1 cellular context compared by ENCODE assay signal in genomic region chr11:72112541-72113136, GRCh38.
TF ChIP-seq lines count a peak whose summit lies in the region.

Gene ANAPC15 (minus strand): TSS chr11:72112695. CDS start chr11:72111276, 1,419 bp downstream.

TF ChIP-seq in HepG2, 621 proteins besides CTCF, POLR2A, EP300 and RAD21 (continued from another document and continues in another):
- no peak for TF ChIP-seq DZIP1 (CRISPR knock-in tag; IDR thresholded peaks at IDR 0.05)
- peak; percentile 57 for TF ChIP-seq HCFC1 (IDR thresholded peaks at IDR 0.05; ENCODE audit: low read depth, low read length)
- no peak for TF ChIP-seq KLF11 (CRISPR knock-in tag; IDR thresholded peaks at IDR 0.05)
- TF ChIP-seq RFXANK (CRISPR knock-in tag; IDR thresholded peaks at IDR 0.05): no peak
- no peak for TF ChIP-seq TCF12 (IDR thresholded peaks at IDR 0.05)
- TF ChIP-seq TCF12 (CRISPR knock-in tag; IDR thresholded peaks at IDR 0.05): no peak
- TF ChIP-seq, protein P1, sequence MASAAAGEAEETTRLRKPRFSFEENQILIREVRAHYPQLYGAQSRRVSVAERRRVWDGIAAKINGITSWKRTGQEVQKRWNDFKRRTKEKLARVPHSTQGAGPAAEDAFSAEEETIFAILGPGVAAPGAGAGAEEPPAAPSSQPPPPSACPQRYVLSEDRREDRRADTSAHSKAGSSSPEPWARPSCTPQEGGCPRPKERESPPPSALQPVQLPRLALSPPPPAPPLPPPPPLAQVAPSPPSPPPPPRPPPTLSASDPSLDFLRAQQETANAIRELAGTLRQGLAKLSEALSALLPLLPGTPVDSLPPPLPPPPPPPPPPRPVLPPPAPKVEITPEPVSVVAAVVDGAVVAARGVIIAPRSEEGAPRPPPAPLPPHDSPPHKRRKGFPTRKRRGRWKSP (CRISPR knock-in tag; IDR thresholded peaks at IDR 0.05): no peak
- TF ChIP-seq, protein P2, sequence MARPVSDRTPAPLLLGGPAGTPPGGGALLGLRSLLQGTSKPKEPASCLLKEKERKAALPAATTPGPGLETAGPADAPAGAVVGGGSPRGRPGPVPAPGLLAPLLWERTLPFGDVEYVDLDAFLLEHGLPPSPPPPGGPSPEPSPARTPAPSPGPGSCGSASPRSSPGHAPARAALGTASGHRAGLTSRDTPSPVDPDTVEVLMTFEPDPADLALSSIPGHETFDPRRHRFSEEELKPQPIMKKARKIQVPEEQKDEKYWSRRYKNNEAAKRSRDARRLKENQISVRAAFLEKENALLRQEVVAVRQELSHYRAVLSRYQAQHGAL (CRISPR knock-in tag; IDR thresholded peaks at IDR 0.05; ENCODE audit: not compliant biosample characterization): no peak
- no peak for TF ChIP-seq HNRNPL (IDR thresholded peaks at IDR 0.05; ENCODE audit: low read depth, low read length)
- TF ChIP-seq GABPB1 (CRISPR knock-in tag; IDR thresholded peaks at IDR 0.05): peak; percentile 99
- TF ChIP-seq GLI4 (CRISPR knock-in tag; IDR thresholded peaks at IDR 0.05; ENCODE audit: borderline replicate concordance): no peak
- peak; percentile 42; the same call in 1 of the 2 replicates for TF ChIP-seq NCOA2 (CRISPR knock-in tag; IDR thresholded peaks at IDR 0.05)
- TF ChIP-seq ZNF430 (CRISPR knock-in tag; IDR thresholded peaks at IDR 0.05): peak; percentile 77; the same call in 1 of the 2 replicates
- no peak for TF ChIP-seq ZFP41 (CRISPR knock-in tag; IDR thresholded peaks at IDR 0.05; ENCODE audit: borderline replicate concordance)
- no peak for TF ChIP-seq ZNF468 (CRISPR knock-in tag; IDR thresholded peaks at IDR 0.05)
- TF ChIP-seq TEAD3 (CRISPR knock-in tag; optimal IDR thresholded peaks at IDR 0.05; ENCODE audit: borderline replicate concordance): peak; percentile 60
- TF ChIP-seq MAX (IDR thresholded peaks at IDR 0.05): peak; percentile 87
- peak; percentile 81 for TF ChIP-seq ZNF605 (CRISPR knock-in tag; IDR thresholded peaks at IDR 0.05)
- no peak for TF ChIP-seq ZIK1 (CRISPR knock-in tag; IDR thresholded peaks at IDR 0.05; ENCODE audit: borderline replicate concordance, low read depth)
- TF ChIP-seq SIX4 (CRISPR knock-in tag; IDR thresholded peaks at IDR 0.05): no peak; the same call in 1 of the 2 replicates
- peak; percentile 51; the same call in 1 of the 2 replicates for TF ChIP-seq RXRB (CRISPR knock-in tag; IDR thresholded peaks at IDR 0.05; ENCODE audit: borderline replicate concordance)
- no peak for TF ChIP-seq CBX2 (IDR thresholded peaks at IDR 0.05; ENCODE audit: low read depth, low read length)
- 0 out of 2 replicates have a peak, but pooled peaks have one; percentile 37 for TF ChIP-seq CBX2 (CRISPR knock-in tag; IDR thresholded peaks at IDR 0.05; ENCODE audit: low read depth)
- TF ChIP-seq, protein P3, sequence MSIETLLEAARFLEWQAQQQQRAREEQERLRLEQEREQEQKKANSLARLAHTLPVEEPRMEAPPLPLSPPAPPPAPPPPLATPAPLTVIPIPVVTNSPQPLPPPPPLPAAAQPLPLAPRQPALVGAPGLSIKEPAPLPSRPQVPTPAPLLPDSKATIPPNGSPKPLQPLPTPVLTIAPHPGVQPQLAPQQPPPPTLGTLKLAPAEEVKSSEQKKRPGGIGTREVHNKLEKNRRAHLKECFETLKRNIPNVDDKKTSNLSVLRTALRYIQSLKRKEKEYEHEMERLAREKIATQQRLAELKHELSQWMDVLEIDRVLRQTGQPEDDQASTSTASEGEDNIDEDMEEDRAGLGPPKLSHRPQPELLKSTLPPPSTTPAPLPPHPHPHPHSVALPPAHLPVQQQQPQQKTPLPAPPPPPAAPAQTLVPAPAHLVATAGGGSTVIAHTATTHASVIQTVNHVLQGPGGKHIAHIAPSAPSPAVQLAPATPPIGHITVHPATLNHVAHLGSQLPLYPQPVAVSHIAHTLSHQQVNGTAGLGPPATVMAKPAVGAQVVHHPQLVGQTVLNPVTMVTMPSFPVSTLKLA (IDR thresholded peaks at IDR 0.05): peak; percentile 17; the same call in 1 of the 2 replicates
- peak; percentile 60; the same call in 1 of the 2 replicates for TF ChIP-seq ZNF431 (CRISPR knock-in tag; IDR thresholded peaks at IDR 0.05; ENCODE audit: borderline replicate concordance, low read depth)
- no peak for TF ChIP-seq ESRRA (CRISPR knock-in tag; IDR thresholded peaks at IDR 0.05; ENCODE audit: low read depth)
- no peak for TF ChIP-seq MED13 (CRISPR knock-in tag; IDR thresholded peaks at IDR 0.05)
- TF ChIP-seq, protein P4, sequence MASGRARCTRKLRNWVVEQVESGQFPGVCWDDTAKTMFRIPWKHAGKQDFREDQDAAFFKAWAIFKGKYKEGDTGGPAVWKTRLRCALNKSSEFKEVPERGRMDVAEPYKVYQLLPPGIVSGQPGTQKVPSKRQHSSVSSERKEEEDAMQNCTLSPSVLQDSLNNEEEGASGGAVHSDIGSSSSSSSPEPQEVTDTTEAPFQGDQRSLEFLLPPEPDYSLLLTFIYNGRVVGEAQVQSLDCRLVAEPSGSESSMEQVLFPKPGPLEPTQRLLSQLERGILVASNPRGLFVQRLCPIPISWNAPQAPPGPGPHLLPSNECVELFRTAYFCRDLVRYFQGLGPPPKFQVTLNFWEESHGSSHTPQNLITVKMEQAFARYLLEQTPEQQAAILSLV (CRISPR knock-in tag; IDR thresholded peaks at IDR 0.05; ENCODE audit: borderline replicate concordance): peak; percentile 70
- no peak for TF ChIP-seq TOPORS (CRISPR knock-in tag; IDR thresholded peaks at IDR 0.05)
- no peak for TF ChIP-seq EZH2 (conservative IDR thresholded peaks at IDR 0.05; ENCODE audit: low read depth, low read length)
- TF ChIP-seq TMF1 (CRISPR knock-in tag; IDR thresholded peaks at IDR 0.05; ENCODE audit: low read depth): no peak
- TF ChIP-seq, protein P5, sequence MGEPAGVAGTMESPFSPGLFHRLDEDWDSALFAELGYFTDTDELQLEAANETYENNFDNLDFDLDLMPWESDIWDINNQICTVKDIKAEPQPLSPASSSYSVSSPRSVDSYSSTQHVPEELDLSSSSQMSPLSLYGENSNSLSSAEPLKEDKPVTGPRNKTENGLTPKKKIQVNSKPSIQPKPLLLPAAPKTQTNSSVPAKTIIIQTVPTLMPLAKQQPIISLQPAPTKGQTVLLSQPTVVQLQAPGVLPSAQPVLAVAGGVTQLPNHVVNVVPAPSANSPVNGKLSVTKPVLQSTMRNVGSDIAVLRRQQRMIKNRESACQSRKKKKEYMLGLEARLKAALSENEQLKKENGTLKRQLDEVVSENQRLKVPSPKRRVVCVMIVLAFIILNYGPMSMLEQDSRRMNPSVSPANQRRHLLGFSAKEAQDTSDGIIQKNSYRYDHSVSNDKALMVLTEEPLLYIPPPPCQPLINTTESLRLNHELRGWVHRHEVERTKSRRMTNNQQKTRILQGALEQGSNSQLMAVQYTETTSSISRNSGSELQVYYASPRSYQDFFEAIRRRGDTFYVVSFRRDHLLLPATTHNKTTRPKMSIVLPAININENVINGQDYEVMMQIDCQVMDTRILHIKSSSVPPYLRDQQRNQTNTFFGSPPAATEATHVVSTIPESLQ (CRISPR knock-in tag; conservative IDR thresholded peaks at IDR 0.05): 0 out of 2 replicates have a peak, but pooled peaks have one; percentile 81
- TF ChIP-seq, protein P6, sequence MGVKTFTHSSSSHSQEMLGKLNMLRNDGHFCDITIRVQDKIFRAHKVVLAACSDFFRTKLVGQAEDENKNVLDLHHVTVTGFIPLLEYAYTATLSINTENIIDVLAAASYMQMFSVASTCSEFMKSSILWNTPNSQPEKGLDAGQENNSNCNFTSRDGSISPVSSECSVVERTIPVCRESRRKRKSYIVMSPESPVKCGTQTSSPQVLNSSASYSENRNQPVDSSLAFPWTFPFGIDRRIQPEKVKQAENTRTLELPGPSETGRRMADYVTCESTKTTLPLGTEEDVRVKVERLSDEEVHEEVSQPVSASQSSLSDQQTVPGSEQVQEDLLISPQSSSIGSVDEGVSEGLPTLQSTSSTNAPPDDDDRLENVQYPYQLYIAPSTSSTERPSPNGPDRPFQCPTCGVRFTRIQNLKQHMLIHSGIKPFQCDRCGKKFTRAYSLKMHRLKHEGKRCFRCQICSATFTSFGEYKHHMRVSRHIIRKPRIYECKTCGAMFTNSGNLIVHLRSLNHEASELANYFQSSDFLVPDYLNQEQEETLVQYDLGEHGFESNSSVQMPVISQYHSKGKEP (CRISPR knock-in tag; IDR thresholded peaks at IDR 0.05): no peak
- peak; percentile 49; the same call in 1 of the 2 replicates for TF ChIP-seq KDM5B (CRISPR knock-in tag; IDR thresholded peaks at IDR 0.05; ENCODE audit: borderline replicate concordance)
- no peak for TF ChIP-seq SMARCE1 (IDR thresholded peaks at IDR 0.05; ENCODE audit: borderline replicate concordance)
- no peak for TF ChIP-seq DDIT3 (CRISPR knock-in tag; IDR thresholded peaks at IDR 0.05)
- TF ChIP-seq THAP11 (CRISPR knock-in tag; IDR thresholded peaks at IDR 0.05): peak; percentile 94
- TF ChIP-seq KDM2A (CRISPR knock-in tag; IDR thresholded peaks at IDR 0.05; ENCODE audit: borderline replicate concordance, low read depth): peak; percentile 18; the same call in 1 of the 2 replicates
- TF ChIP-seq SPEN (CRISPR knock-in tag; IDR thresholded peaks at IDR 0.05; ENCODE audit: low read depth): peak; percentile 89
- no peak for TF ChIP-seq HNRNPLL (IDR thresholded peaks at IDR 0.05; ENCODE audit: low read depth, low read length, poor library complexity, severe bottlenecking)
- TF ChIP-seq FOXK1 (CRISPR knock-in tag; IDR thresholded peaks at IDR 0.05; ENCODE audit: borderline replicate concordance, low read depth): peak; percentile 76; the same call in 1 of the 2 replicates
- TF ChIP-seq ZNF556 (CRISPR knock-in tag; IDR thresholded peaks at IDR 0.05; ENCODE audit: borderline replicate concordance): 0 out of 2 replicates have a peak, but pooled peaks have one; percentile 49
- TF ChIP-seq MXI1 (IDR thresholded peaks at IDR 0.05; ENCODE audit: borderline replicate concordance, low read depth, low read length): peak; percentile 81; the same call in 1 of the 3 replicates
- TF ChIP-seq ZBTB2 (CRISPR knock-in tag; IDR thresholded peaks at IDR 0.05; ENCODE audit: low read depth): no peak
- no peak for TF ChIP-seq MXD4 (CRISPR knock-in tag; IDR thresholded peaks at IDR 0.05)
- TF ChIP-seq ISL2 (CRISPR knock-in tag; IDR thresholded peaks at IDR 0.05): peak; percentile 64
- TF ChIP-seq ASH2L (IDR thresholded peaks at IDR 0.05; ENCODE audit: insufficient read length, low read depth, low read length): peak; percentile 92
- peak; percentile 55; the same call in 1 of the 2 replicates for TF ChIP-seq RXRA (CRISPR knock-in tag; IDR thresholded peaks at IDR 0.05)
- TF ChIP-seq ZNF234 (CRISPR knock-in tag; conservative IDR thresholded peaks at IDR 0.05): no peak
- TF ChIP-seq ZNF160 (CRISPR knock-in tag; IDR thresholded peaks at IDR 0.05): no peak
- TF ChIP-seq ZNF44 (CRISPR knock-in tag; IDR thresholded peaks at IDR 0.05): no peak
- no peak for TF ChIP-seq BRCA1 (CRISPR knock-in tag; IDR thresholded peaks at IDR 0.05)
- peak; percentile 97 for TF ChIP-seq GABPA (IDR thresholded peaks at IDR 0.05; ENCODE audit: low read depth, low read length)
- TF ChIP-seq GABPA (CRISPR knock-in tag; IDR thresholded peaks at IDR 0.05; ENCODE audit: low read depth): peak; percentile 98
- TF ChIP-seq ZSCAN21 (CRISPR knock-in tag; IDR thresholded peaks at IDR 0.05; ENCODE audit: borderline replicate concordance): peak; percentile 34; the same call in 1 of the 2 replicates
- peak; percentile 39; the same call in 1 of the 2 replicates for TF ChIP-seq ZSCAN31 (CRISPR knock-in tag; IDR thresholded peaks at IDR 0.05; ENCODE audit: low read depth)
- TF ChIP-seq ZNF10 (CRISPR knock-in tag; IDR thresholded peaks at IDR 0.05; ENCODE audit: borderline replicate concordance, low read depth): no peak
- TF ChIP-seq, protein P7, sequence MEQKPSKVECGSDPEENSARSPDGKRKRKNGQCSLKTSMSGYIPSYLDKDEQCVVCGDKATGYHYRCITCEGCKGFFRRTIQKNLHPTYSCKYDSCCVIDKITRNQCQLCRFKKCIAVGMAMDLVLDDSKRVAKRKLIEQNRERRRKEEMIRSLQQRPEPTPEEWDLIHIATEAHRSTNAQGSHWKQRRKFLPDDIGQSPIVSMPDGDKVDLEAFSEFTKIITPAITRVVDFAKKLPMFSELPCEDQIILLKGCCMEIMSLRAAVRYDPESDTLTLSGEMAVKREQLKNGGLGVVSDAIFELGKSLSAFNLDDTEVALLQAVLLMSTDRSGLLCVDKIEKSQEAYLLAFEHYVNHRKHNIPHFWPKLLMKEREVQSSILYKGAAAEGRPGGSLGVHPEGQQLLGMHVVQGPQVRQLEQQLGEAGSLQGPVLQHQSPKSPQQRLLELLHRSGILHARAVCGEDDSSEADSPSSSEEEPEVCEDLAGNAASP (CRISPR knock-in tag; IDR thresholded peaks at IDR 0.05; ENCODE audit: borderline replicate concordance): no peak; the same call in 1 of the 2 replicates
